8 cellular contexts compared by ENCODE assay signal in genomic region chr12:6534914-6535696, GRCh38. TPM values are rescaled to one million over a fixed set of nuclear protein-coding genes. Genes with fewer than 3 reads are reported as not detected.
A peak's percentile ranks its signal among the peaks of the same experiment; 100 is the strongest.
DNase-seq lines count a peak whose midpoint lies in the region; ATAC-seq, FAIRE-seq and TF ChIP-seq lines count a peak whose summit lies in the region.

No MANE protein-coding gene starts in this region.

- ATAC-seq in A549, result peak in 1 of 2 experiments; percentile 1; a peak in 3 of 6 replicates
- peak; percentile 3 for ATAC-seq in GM18511 (IDR thresholded peaks at IDR 0.05; ENCODE audit: unreplicated experiment)
- peak; percentile 59 for ATAC-seq in gastroesophageal sphincter

- no peak for TF ChIP-seq RAD21 in A549 (conservative IDR thresholded peaks at IDR 0.05 in 1 of 2, IDR thresholded peaks at IDR 0.05 in 1 of 2)

- H3K27ac ChIP-seq in A549 (peak overlapping the region; percentile 97 to 100), HUES48 (ENCODE audit: low read depth, low read length) (peak overlapping the region; percentile 98), gastroesophageal sphincter (peak overlapping the region; percentile 90 to 99 (median 96)), testis (peak overlapping the region; percentile 86 to 92)

- peaks cover 58% of the 10 kb centered on the region for H3K4me1 ChIP-seq in A549
- H3K4me1 ChIP-seq in HUES48 (ENCODE audit: control insufficient read depth, insufficient read depth, low read length), result peaks cover 17% of the 10 kb centered on the region
- H3K4me1 ChIP-seq in gastroesophageal sphincter, result peaks cover 0 to 74% (median 36%) of the 10 kb centered on the region in 3 donors
- H3K4me1 ChIP-seq in testis, result peaks cover 34% of the 10 kb centered on the region

- H3K9me3 ChIP-seq in A549 (no peaks in the 10 kb centered on the region), HUES48 (ENCODE audit: control insufficient read depth, insufficient read depth, low read length) (no peaks in the 10 kb centered on the region), gastroesophageal sphincter (no peaks in the 10 kb centered on the region), testis (no peaks in the 10 kb centered on the region)

- CTCF ChIA-PET in A549 (lab: Yijun Ruan, JAX), result interaction anchor here (0.6 to 25.9 kb wide), 8 partner anchors 9 to 209 kb away, joined by 3 to 491 read pairs (median 14); partner anchors contain the start of genes IFFO1 and NOP2
- CTCF ChIA-PET in activated naive CD4-positive, alpha-beta T cell treated with anti-CD3 and anti-CD28 coated beads for 36 hours (lab: Charles Lee), result interaction anchor here (0.8 to 7.7 kb wide), 4 partner anchors 17 to 110 kb away, joined by 3 to 65 read pairs (median 8); partner anchors contain the start of gene IFFO1

- H3K4me3 ChIP-seq in A549, result peak overlapping the region; percentile 97
- H3K4me3 ChIP-seq in HUES48 (ENCODE audit: low read depth, low read length), result peak overlapping the region; percentile 82
- peak overlapping the region; percentile 87 to 100 for H3K4me3 ChIP-seq in gastroesophageal sphincter
- H3K4me3 ChIP-seq in testis, result peak overlapping the region; percentile 92 to 93

- DNase-seq in A549 (ENCODE audit: low read depth in 1 of 2, low spot score in 1 of 2) (peak; percentile 64 to 71), SIG-M5 (lab: John Stamatoyannopoulos, UW) (peak; percentile 44), nucleus accumbens (lab: John Stamatoyannopoulos, UW) (peak in 37 of 56 donors; percentile 29 to 76 (median 53)), testis (peak; percentile 73)
- DNase-seq in activated naive CD4-positive, alpha-beta T cell treated with anti-CD3 and anti-CD28 coated beads for 36 hours, result peak; percentile 94

- H3K9ac ChIP-seq in HUES48 (ENCODE audit: low read depth, low read length), result peak overlapping the region; percentile 98

- H3K27me3 Mint-ChIP-seq in activated naive CD4-positive, alpha-beta T cell treated with anti-CD3 and anti-CD28 coated beads for 36 hours (ENCODE audit: low read depth), result no peaks in the 10 kb centered on the region

- TF ChIP-seq EP300 in A549 (IDR thresholded peaks at IDR 0.05) (no peak), gastroesophageal sphincter (IDR thresholded peaks at IDR 0.05) (no peak)

- 1% methylated on average over 45 of the region's 55 CpGs for WGBS in A549 (ENCODE audit: missing lambda C conversion rate)
- WGBS in gastroesophageal sphincter (ENCODE audit: low coverage in 1 of 2), 2 donors, result 1% methylated on average over 21 of the region's 55 CpGs; no CpG with 5 or more reads in 1 of the 2 donors
- WGBS in testis, 2 donors, result 0 to 3% methylated on average over 20 to 26 of the region's 55 CpGs

- TF ChIP-seq POLR2A in A549 (IDR thresholded peaks at IDR 0.05; ENCODE audit: low read length), result peak; percentile 18; the same call in 1 of the 2 replicates
- TF ChIP-seq POLR2A in gastroesophageal sphincter (IDR thresholded peaks at IDR 0.05), result peak; percentile 13 to 44
- TF ChIP-seq POLR2A in testis (IDR thresholded peaks at IDR 0.05), result no peak

- no peaks in the 10 kb centered on the region for H3K27me3 ChIP-seq in HUES48 (ENCODE audit: control insufficient read depth, insufficient read depth, low read length)
- no peaks in the 10 kb centered on the region for H3K27me3 ChIP-seq in gastroesophageal sphincter
- no peaks in the 10 kb centered on the region for H3K27me3 ChIP-seq in testis

- POLR2A ChIA-PET in A549 (lab: Yijun Ruan, JAX), result interaction anchor here (1.1 to 3.2 kb wide), 11 partner anchors 12 to 199 kb away, joined by 3 to 42 read pairs (median 13); partner anchors contain the start of genes MRPL51, NCAPD2, NOP2 and TNFRSF1A

- peaks cover 64% of the 10 kb centered on the region for H3K36me3 Mint-ChIP-seq in activated naive CD4-positive, alpha-beta T cell treated with anti-CD3 and anti-CD28 coated beads for 36 hours (ENCODE audit: low read depth)

- peak overlapping the region; percentile 99 for H3K27ac Mint-ChIP-seq in activated naive CD4-positive, alpha-beta T cell treated with anti-CD3 and anti-CD28 coated beads for 36 hours

- intact Hi-C loops in activated naive CD4-positive, alpha-beta T cell treated with anti-CD3 and anti-CD28 coated beads for 36 hours (cut with micrococcal nuclease), result loop anchor here (1.0 to 5.0 kb wide), 11 partner anchors 21 to 417 kb away; partner anchors contain the start of genes IFFO1, ING4, MRPL51 and PTPN6
- intact Hi-C loops in testis (cut with DNase I; ENCODE audit: low total_unique reads), result no loop called here

- peak overlapping the region; percentile 94 for H3K4me3 Mint-ChIP-seq in activated naive CD4-positive, alpha-beta T cell treated with anti-CD3 and anti-CD28 coated beads for 36 hours

- peaks cover 51% of the 10 kb centered on the region for H3K4me1 Mint-ChIP-seq in activated naive CD4-positive, alpha-beta T cell treated with anti-CD3 and anti-CD28 coated beads for 36 hours (ENCODE audit: low read depth)

- H3K36me3 ChIP-seq in HUES48 (ENCODE audit: control insufficient read depth, insufficient read depth, low read length) (peaks cover 61% of the 10 kb centered on the region), gastroesophageal sphincter (peaks cover 0 to 55% of the 10 kb centered on the region in 2 donors), testis (ENCODE audit: low read depth, missing control alignments) (no peaks in the 10 kb centered on the region)

- H3K9me3 Mint-ChIP-seq in activated naive CD4-positive, alpha-beta T cell treated with anti-CD3 and anti-CD28 coated beads for 36 hours, result no peaks in the 10 kb centered on the region

- TF ChIP-seq CTCF in A549 (IDR thresholded peaks at IDR 0.05) (no peak), gastroesophageal sphincter (IDR thresholded peaks at IDR 0.05) (peak in 2 of 4 experiments; percentile 4 to 40), testis (IDR thresholded peaks at IDR 0.05) (no peak)

- peak overlapping the region; percentile 87 for H3K4me2 ChIP-seq in A549

- no peak for FAIRE-seq in A549 (lab: Jason Lieb, UNC)

TF ChIP-seq in A549, 52 proteins besides CTCF, POLR2A, EP300 and RAD21 (continues in another document):
- TF ChIP-seq MYC (IDR thresholded peaks at IDR 0.05; ENCODE audit: borderline replicate concordance, low read length), result peak; percentile 40; the same call in 1 of the 2 replicates
- peak; percentile 40; the same call in 1 of the 2 replicates for TF ChIP-seq TP53 (CRISPR knock-in tag; IDR thresholded peaks at IDR 0.05)
- TF ChIP-seq HEYL (CRISPR knock-in tag; IDR thresholded peaks at IDR 0.05), result no peak

RNA-seq across cellular contexts. Expression of gene GAPDH, which starts 0.8 kb away (rescaled TPM):
- polyA plus RNA-seq in A549 (2011; rRNA removed) (10,036 and 10,800 TPM in 2 replicates), A549 (2017; fragmentation: RNase III; extraction: RNeasy Plus Mini Kit Qiagen cat#74134 plus additional on column Dnase treatment) (6,292 to 6,607 TPM (median 6,463 TPM) in 3 replicates), testis (ENCODE audit: insufficient read depth, low read depth, low replicate concordance) (1,857 TPM)
- 21,407 and 21,524 TPM in 2 replicates for polyA plus RNA-seq in A549 (2012; cell fraction: cytosol; rRNA removed)
- polyA plus RNA-seq in A549 (2012; cell fraction: nucleus; rRNA removed), result 14,086 and 20,182 TPM in 2 replicates
- polyA minus RNA-seq in A549 (2011; rRNA and poly(A)+ RNA removed), result 13,401 and 18,844 TPM in 2 replicates
- total RNA-seq in activated naive CD4-positive, alpha-beta T cell treated with anti-CD3 and anti-CD28 coated beads for 36 hours, result 1,000 to 10,000 TPM; 6,537 to 6,787 TPM
- total RNA-seq in gastroesophageal sphincter (1,000 to 10,000 TPM; 1,868 to 3,239 (median 2,463) TPM), testis (1,000 to 10,000 TPM; 1,591 to 1,928 TPM)

RNA-seq across cellular contexts. Expression of gene IFFO1, which starts 20.7 kb away (rescaled TPM):
- polyA plus RNA-seq in A549 (2011; rRNA removed), result 0.74 and 1.0 TPM in 2 replicates
- 0.74 and 1.1 TPM in 2 replicates for polyA plus RNA-seq in A549 (2012; cell fraction: cytosol; rRNA removed)
- polyA plus RNA-seq in A549 (2012; cell fraction: nucleus; rRNA removed), result 3.3 and 3.8 TPM in 2 replicates
- 0.94 to 1.5 TPM (median 1.1 TPM) in 3 replicates for polyA plus RNA-seq in A549 (2017; fragmentation: RNase III; extraction: RNeasy Plus Mini Kit Qiagen cat#74134 plus additional on column Dnase treatment)
- polyA minus RNA-seq in A549 (2011; rRNA and poly(A)+ RNA removed), result 1.2 and 1.3 TPM in 2 replicates
- total RNA-seq in activated naive CD4-positive, alpha-beta T cell treated with anti-CD3 and anti-CD28 coated beads for 36 hours, result 1 to 10 TPM; 8.0 to 9.0 TPM
- total RNA-seq in gastroesophageal sphincter, result 10 to 100 TPM; 16.9 to 27.4 (median 22.1) TPM
- total RNA-seq in testis, result 10 to 100 TPM; 40.6 to 43.4 TPM
- polyA plus RNA-seq in testis (ENCODE audit: insufficient read depth, low read depth, low replicate concordance), result 28.6 TPM

RNA-seq across cellular contexts. Expression of gene NOP2, which starts 33.0 kb away (rescaled TPM):
- polyA plus RNA-seq in A549 (2011; rRNA removed) (162 and 176 TPM in 2 replicates), A549 (2017; fragmentation: RNase III; extraction: RNeasy Plus Mini Kit Qiagen cat#74134 plus additional on column Dnase treatment) (100 to 108 TPM (median 104 TPM) in 3 replicates), testis (ENCODE audit: insufficient read depth, low read depth, low replicate concordance) (38.6 TPM)
- 82.7 and 85.6 TPM in 2 replicates for polyA plus RNA-seq in A549 (2012; cell fraction: cytosol; rRNA removed)
- 293 and 335 TPM in 2 replicates for polyA plus RNA-seq in A549 (2012; cell fraction: nucleus; rRNA removed)
- 90.2 and 92.1 TPM in 2 replicates for polyA minus RNA-seq in A549 (2011; rRNA and poly(A)+ RNA removed)
- total RNA-seq in activated naive CD4-positive, alpha-beta T cell treated with anti-CD3 and anti-CD28 coated beads for 36 hours, result 10 to 100 TPM; 61.3 to 62.9 TPM
- total RNA-seq in gastroesophageal sphincter (10 to 100 TPM; 22.5 to 49.8 (median 26.8) TPM), testis (10 to 100 TPM; 51.8 to 60.3 TPM)

RNA-seq across cellular contexts. Expression of gene NCAPD2, which starts 41.2 kb away (rescaled TPM):
- polyA plus RNA-seq in A549 (2011; rRNA removed), result 130 and 145 TPM in 2 replicates
- 86.9 and 90.0 TPM in 2 replicates for polyA plus RNA-seq in A549 (2012; cell fraction: cytosol; rRNA removed)
- polyA plus RNA-seq in A549 (2012; cell fraction: nucleus; rRNA removed), result 124 and 125 TPM in 2 replicates
- 76.1 to 82.0 TPM (median 77.3 TPM) in 3 replicates for polyA plus RNA-seq in A549 (2017; fragmentation: RNase III; extraction: RNeasy Plus Mini Kit Qiagen cat#74134 plus additional on column Dnase treatment)
- 163 and 187 TPM in 2 replicates for polyA minus RNA-seq in A549 (2011; rRNA and poly(A)+ RNA removed)
- total RNA-seq in activated naive CD4-positive, alpha-beta T cell treated with anti-CD3 and anti-CD28 coated beads for 36 hours, result 100 to 1,000 TPM; 252 to 261 TPM
- 10 to 100 TPM; 21.2 to 28.0 (median 24.8) TPM for total RNA-seq in gastroesophageal sphincter
- total RNA-seq in testis, result 10 to 100 TPM; 42.9 to 43.1 TPM
- 46.6 TPM for polyA plus RNA-seq in testis (ENCODE audit: insufficient read depth, low read depth, low replicate concordance)

RNA-seq across cellular contexts. Expression of gene MRPL51, which starts 42.0 kb away (rescaled TPM):
- polyA plus RNA-seq in A549 (2011; rRNA removed) (181 and 337 TPM in 2 replicates), A549 (2017; fragmentation: RNase III; extraction: RNeasy Plus Mini Kit Qiagen cat#74134 plus additional on column Dnase treatment) (260 to 272 TPM (median 265 TPM) in 3 replicates), testis (ENCODE audit: insufficient read depth, low read depth, low replicate concordance) (343 TPM)
- 198 and 262 TPM in 2 replicates for polyA plus RNA-seq in A549 (2012; cell fraction: cytosol; rRNA removed)
- 65.6 and 118 TPM in 2 replicates for polyA plus RNA-seq in A549 (2012; cell fraction: nucleus; rRNA removed)
- 33.9 and 50.6 TPM in 2 replicates for polyA minus RNA-seq in A549 (2011; rRNA and poly(A)+ RNA removed)
- total RNA-seq in activated naive CD4-positive, alpha-beta T cell treated with anti-CD3 and anti-CD28 coated beads for 36 hours, result 100 to 1,000 TPM; 273 to 278 TPM
- total RNA-seq in gastroesophageal sphincter (10 to 100 TPM; 51.0 to 99.3 (median 66.0) TPM), testis (100 to 1,000 TPM; 106 to 135 TPM)

Comparison
In these comparisons a context has a peak if more than half of its experiments do, and no peak if none do; other contexts are left out.
1. DNase-seq: peak in every context shown above with its lines; median percentile 94 in activated naive CD4-positive, alpha-beta T cell treated with anti-CD3 and anti-CD28 coated beads for 36 hours; 73 in testis; 68 in A549; 53 in nucleus accumbens; 44 in SIG-M5.